In the genomic region with DNA sequence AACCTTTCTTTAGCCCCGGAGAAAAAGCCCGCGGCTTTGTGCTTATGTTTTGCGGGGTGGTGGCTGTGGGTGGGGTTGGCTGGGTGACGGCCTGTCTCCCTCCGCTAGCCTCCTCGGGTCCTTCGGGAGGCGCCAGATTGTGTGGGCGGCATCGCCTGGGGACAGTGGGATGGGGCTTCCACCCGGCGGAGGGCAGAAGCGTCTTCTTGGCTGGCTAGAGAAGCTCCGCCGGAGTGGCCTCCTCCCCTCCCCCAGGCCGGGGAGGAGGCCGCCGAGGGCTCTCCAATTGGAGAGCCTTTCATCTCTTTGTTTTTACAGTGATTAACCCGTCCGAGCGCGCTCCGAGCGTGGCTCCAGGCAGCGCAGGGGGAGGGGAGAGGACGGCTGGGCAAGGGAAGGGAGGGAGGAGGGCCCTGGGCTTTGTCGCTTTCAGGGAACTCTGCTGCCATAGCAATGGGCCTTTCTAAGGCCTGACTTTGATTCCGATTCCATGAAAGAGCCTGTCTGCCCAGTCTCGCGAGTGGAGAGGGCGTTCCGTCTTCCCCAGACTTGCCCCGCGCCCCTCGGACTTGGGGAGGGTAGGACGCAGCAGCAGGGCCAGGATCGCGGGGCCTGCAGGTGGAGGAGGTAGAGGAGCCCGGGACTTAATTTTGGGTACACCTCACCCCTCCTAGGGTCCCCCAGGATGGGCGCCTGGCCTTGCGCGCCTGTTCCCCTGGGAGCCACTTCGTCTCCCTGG, we compare ENCODE assay signal across 8 cellular contexts. TPM values are rescaled to one million over a fixed set of nuclear protein-coding genes. Genes with fewer than 3 reads are reported as not detected.
A peak's percentile ranks its signal among the peaks of the same experiment; 100 is the strongest.
DNase-seq lines count a peak whose midpoint lies in the region; ATAC-seq and TF ChIP-seq lines count a peak whose summit lies in the region.

No MANE protein-coding gene starts in this region.

- TF ChIP-seq CTCF in ascending aorta (IDR thresholded peaks at IDR 0.05): no peak

- H3K9me3 ChIP-seq in ascending aorta: no peaks in the 10 kb centered on the region
- no peaks in the 10 kb centered on the region for H3K9me3 ChIP-seq in iPS-15b (ENCODE audit: control insufficient read depth, insufficient read depth, low read length)
- no peaks in the 10 kb centered on the region for H3K9me3 ChIP-seq in subcutaneous abdominal adipose tissue (ENCODE audit: control insufficient read depth in 5 of 5, low read length in 5 of 5)

- DNase-seq in COLO668 (lab: John Stamatoyannopoulos, UW; ENCODE audit: unreplicated experiment) (peak; percentile 69), NCI-H1417 treated with DMSO at 0.1 percent for 48 hours (lab: John Stamatoyannopoulos, UW) (peak; percentile 61), ascending aorta (ENCODE audit: low spot score in 2 of 2) (peak in 1 of 2 donors; percentile 72), NK-92 (lab: John Stamatoyannopoulos, UW; ENCODE audit: unreplicated experiment) (no peak)

- intact Hi-C loops in ascending aorta (cut with DNase I): no loop called here

- H3K36me3 ChIP-seq in ascending aorta: no peaks in the 10 kb centered on the region
- no peaks in the 10 kb centered on the region for H3K36me3 ChIP-seq in iPS-15b (ENCODE audit: control insufficient read depth, insufficient read depth, low read length)
- no peaks in the 10 kb centered on the region for H3K36me3 ChIP-seq in subcutaneous abdominal adipose tissue (ENCODE audit: control insufficient read depth in 5 of 5, insufficient read depth in 5 of 5, low read length in 5 of 5)

- H3K4me1 ChIP-seq in ascending aorta (peaks cover 0 to 18% of the 10 kb centered on the region in 2 donors), iPS-15b (ENCODE audit: control insufficient read depth, insufficient read depth, low read length) (peaks cover 22% of the 10 kb centered on the region), subcutaneous abdominal adipose tissue (ENCODE audit: control insufficient read depth in 5 of 5, insufficient read depth in 5 of 5, low read length in 5 of 5) (peaks cover 3 to 33% (median 23%) of the 10 kb centered on the region in 5 donors)

- peak overlapping the region; percentile 49 to 69 for H3K4me3 ChIP-seq in ascending aorta
- peak overlapping the region; percentile 50 for H3K4me3 ChIP-seq in iPS-15b (ENCODE audit: low read depth, low read length)
- peak overlapping the region; percentile 42 to 65 (median 51) for H3K4me3 ChIP-seq in subcutaneous abdominal adipose tissue (ENCODE audit: low read depth in 1 of 5, low read length in 5 of 5)

- no peak overlapping the region for H3K9ac ChIP-seq in iPS-15b (ENCODE audit: low read depth, low read length)
- H3K9ac ChIP-seq in subcutaneous abdominal adipose tissue (ENCODE audit: low read length in 5 of 5): peak overlapping the region in 1 of 5 donors; percentile 7

- ATAC-seq in GM18870 (IDR thresholded peaks at IDR 0.05; ENCODE audit: unreplicated experiment) (no peak), HG03025 (IDR thresholded peaks at IDR 0.05; ENCODE audit: low FRiP score, unreplicated experiment) (no peak)

- H3K27me3 ChIP-seq in ascending aorta (no peaks in the 10 kb centered on the region), iPS-15b (ENCODE audit: control insufficient read depth, insufficient read depth, low read length) (peaks cover 97% of the 10 kb centered on the region), subcutaneous abdominal adipose tissue (ENCODE audit: control insufficient read depth in 5 of 5, insufficient read depth in 4 of 5, low read length in 5 of 5) (peaks cover 15 to 62% (median 60%) of the 10 kb centered on the region in 5 donors)

- H3K27ac ChIP-seq in ascending aorta: no peak overlapping the region
- no peak overlapping the region for H3K27ac ChIP-seq in subcutaneous abdominal adipose tissue (ENCODE audit: low read depth, low read length)

RNA-seq across cellular contexts. Expression of a gene that starts 36.7 kb away (rescaled TPM):
- total RNA-seq in ascending aorta: not detected

RNA-seq across cellular contexts. Expression of a gene that starts 41.7 kb away (rescaled TPM):
- total RNA-seq in ascending aorta: not detected

RNA-seq across cellular contexts. Expression of a gene that starts 46.9 kb away (rescaled TPM):
- not detected for total RNA-seq in ascending aorta
